Comparison of ENCODE assay signal across 25 cellular contexts in genomic region chr2:28000287-28000686, GRCh38.
"Had no signal": no experiment of that assay in that cellular context is flagged by ENCODE, and none has a peak within 500 bp of the region (broad histone marks: within the 10 kb centered on the region; RNA-seq: fewer than 3 reads in every experiment).

No MANE protein-coding gene starts in this region.

- DNase-seq: hypothalamus; immature natural killer cell; kidney; left colon; left lung; lower lobe of right lung; mammary epithelial cell; mesenchymal stem cell; naive thymus-derived CD8-positive, alpha-beta T cell; ovary; right lobe of liver; stimulated activated CD4-positive, alpha-beta T cell treated with anti-CD3 and anti-CD28 coated beads, Interleukin-1b, Interleukin-23, amount 100 ng/mL, for 48 hours; stimulated activated CD4-positive, alpha-beta T cell treated with anti-CD3 and anti-CD28 coated beads, Interleukin-2, amount 100 ng/mL, for 48 hours; stimulated activated CD4-positive, alpha-beta T cell treated with anti-CD3 and anti-CD28 coated beads, Interleukin-4, amount 100 ng/mL, for 4 hours; stimulated activated CD8-positive, alpha-beta memory T cell treated with anti-CD3 and anti-CD28 coated beads, Interleukin-4, amount 100 ng/mL, for 48 hours; stimulated activated naive B cell treated with anti-CD40 and anti-IgM and Interleukin-4, amounts not matched to agents 10 μg/mL and 1 μg/mL and 100 μg/mL, for 72 hours; substantia nigra; uterus had no signal

- H3K27me3 Mint-ChIP-seq: naive thymus-derived CD8-positive, alpha-beta T cell; progenitor cell of endocrine pancreas; stimulated activated naive B cell treated with anti-CD40 and anti-IgM and Interleukin-4, amounts not matched to agents 10 μg/mL and 1 μg/mL and 100 μg/mL, for 72 hours; stimulated activated naive CD8-positive, alpha-beta T cell treated with anti-CD3 and anti-CD28 coated beads, Interleukin-15, Interleukin-2, amounts not matched to agents 100 ng/mL and 50 ng/mL, for 24 hours; type B pancreatic cell had no signal

- H3K4me1 ChIP-seq: left lung, lower lobe of right lung, right lobe of liver, uterus had no signal

- H3K4me3 ChIP-seq: left lung, lower lobe of right lung, ovary, right atrium auricular region, right lobe of liver, smooth muscle cell, tibial nerve, uterus had no signal

- FAIRE-seq: islet of Langerhans, kidney had no signal

- H3K9me3 ChIP-seq: left lung, lower lobe of right lung, ovary, right atrium auricular region, right lobe of liver, tibial nerve, uterus had no signal

- H3K27ac ChIP-seq: left lung, lower lobe of right lung, ovary, right atrium auricular region, right lobe of liver, tibial nerve, uterus had no signal

- H3K4me2 ChIP-seq: smooth muscle cell had no signal

- ATAC-seq: left colon; left lung; lower lobe of right lung; naive thymus-derived CD8-positive, alpha-beta T cell; right lobe of liver; stimulated activated naive B cell treated with anti-CD40 and anti-IgM and Interleukin-4, amounts not matched to agents 10 μg/mL and 1 μg/mL and 100 μg/mL, for 72 hours had no signal

- H3K4me3 Mint-ChIP-seq: immature natural killer cell; naive thymus-derived CD8-positive, alpha-beta T cell; stimulated activated naive B cell treated with anti-CD40 and anti-IgM and Interleukin-4, amounts not matched to agents 10 μg/mL and 1 μg/mL and 100 μg/mL, for 72 hours; stimulated activated naive CD8-positive, alpha-beta T cell treated with anti-CD3 and anti-CD28 coated beads, Interleukin-15, Interleukin-2, amounts not matched to agents 100 ng/mL and 50 ng/mL, for 24 hours; type B pancreatic cell had no signal

- H3K27ac Mint-ChIP-seq: immature natural killer cell; progenitor cell of endocrine pancreas; stimulated activated naive B cell treated with anti-CD40 and anti-IgM and Interleukin-4, amounts not matched to agents 10 μg/mL and 1 μg/mL and 100 μg/mL, for 72 hours; stimulated activated naive CD8-positive, alpha-beta T cell treated with anti-CD3 and anti-CD28 coated beads, Interleukin-15, Interleukin-2, amounts not matched to agents 100 ng/mL and 50 ng/mL, for 24 hours; type B pancreatic cell had no signal
